ENCODE assay signal across 9 cellular contexts in genomic region chr2:171723724-171724683, GRCh38. TPM values are rescaled to one million over a fixed set of nuclear protein-coding genes. Genes with fewer than 3 reads are reported as not detected.
DNase-seq lines count a peak whose midpoint lies in the region; ATAC-seq and TF ChIP-seq lines count a peak whose summit lies in the region.
"Had no signal": no experiment of that assay in that cellular context is flagged by ENCODE, and none has a peak within 500 bp of the region (broad histone marks: within the 10 kb centered on the region; RNA-seq: fewer than 3 reads in every experiment).

No MANE protein-coding gene starts in this region.

- no peaks in the 10 kb centered on the region for H3K9me3 ChIP-seq in H9 (ENCODE audit: control insufficient read depth, low read depth, low read length)
- H3K9me3 ChIP-seq in CD4-positive, alpha-beta T cell (ENCODE audit: control insufficient read depth, low read length), result no peaks in the 10 kb centered on the region

- H4K20me1 ChIP-seq in H9 (ENCODE audit: control insufficient read depth, insufficient read depth, insufficient read length), result no peaks in the 10 kb centered on the region

- H2BK120ac ChIP-seq in H9 (ENCODE audit: low read depth, low read length, poor library complexity, severe bottlenecking), result no peak overlapping the region

- TF ChIP-seq CTCF in H9 (conservative IDR thresholded peaks at IDR 0.05) (peak; percentile 45), nephron progenitor cell (IDR thresholded peaks at IDR 0.05) (no peak)
- no peak for TF ChIP-seq CTCF in CD4-positive, alpha-beta T cell (IDR thresholded peaks at IDR 0.05)

- ATAC-seq in CD4-positive, alpha-beta T cell (ENCODE audit: poor library complexity), result no peak
- ATAC-seq: activated T-helper 17 cell treated with anti-CD3 and anti-CD28 coated beads, Interleukin-2, amount 50 U/mL, for 72 hours had no signal

- H3K56ac ChIP-seq in H9 (ENCODE audit: insufficient read length, low read depth, low read length), result no peak overlapping the region

- H2BK20ac ChIP-seq in H9 (ENCODE audit: low read depth, low read length, poor library complexity, severe bottlenecking), result no peak overlapping the region

- no peak overlapping the region for H4K5ac ChIP-seq in H9 (ENCODE audit: insufficient read length, low read depth, low read length)

- H2BK12ac ChIP-seq in H9 (ENCODE audit: insufficient read length, low read depth, low read length), result no peak overlapping the region

- no peaks in the 10 kb centered on the region for H3K79me2 ChIP-seq in H9 (ENCODE audit: insufficient read depth, low read length)

- CTCF ChIA-PET in CD4-positive, alpha-beta T cell (lab: Charles Lee), result interaction anchor here (0.8 kb wide), 1 partner anchor 26 kb away, joined by 3 read pairs; no protein-coding TSS in a partner anchor

- H2AFZ ChIP-seq in H9 (ENCODE audit: low read length), result no peak overlapping the region

- no CpG with 5 or more reads among the region's 12 CpGs for WGBS in H9 (ENCODE audit: extremely low coverage, insufficient read length, low lambda C conversion rate)

- H3K27me3 Mint-ChIP-seq in H9 (ENCODE audit: low read depth) (no peaks in the 10 kb centered on the region), nephron progenitor cell (ENCODE audit: low read depth, poor library complexity) (no peaks in the 10 kb centered on the region)
- no peaks in the 10 kb centered on the region for H3K27me3 Mint-ChIP-seq in CD4-positive, alpha-beta T cell
- H3K27me3 Mint-ChIP-seq: activated T-helper 17 cell treated with anti-CD3 and anti-CD28 coated beads, Interleukin-2, amount 50 U/mL, for 72 hours had no signal

- no peak overlapping the region for H3K27ac ChIP-seq in H9 (ENCODE audit: insufficient read length, low read depth, low read length)
- H3K27ac ChIP-seq in CD4-positive, alpha-beta T cell (ENCODE audit: low read depth, low read length), result no peak overlapping the region

- no peak overlapping the region for H3K18ac ChIP-seq in H9 (ENCODE audit: insufficient read length, low read depth, low read length)

- H3K27ac Mint-ChIP-seq in H9, result no peak overlapping the region
- no peak overlapping the region for H3K27ac Mint-ChIP-seq in nephron progenitor cell
- no peak overlapping the region for H3K27ac Mint-ChIP-seq in CD4-positive, alpha-beta T cell
- H3K27ac Mint-ChIP-seq: activated T-helper 17 cell treated with anti-CD3 and anti-CD28 coated beads, Interleukin-2, amount 50 U/mL, for 72 hours had no signal

- H3K36me3 Mint-ChIP-seq in H9 (ENCODE audit: insufficient read depth in 1 of 3, low read depth in 3 of 3) (peaks cover 0 to 23% (median 23%) of the 10 kb centered on the region in 3 experiments; a peak in 5 of 7 replicates), nephron progenitor cell (ENCODE audit: low read depth) (peaks cover 32% of the 10 kb centered on the region)
- H3K36me3 Mint-ChIP-seq in CD4-positive, alpha-beta T cell (ENCODE audit: low read depth), result peaks cover 68% of the 10 kb centered on the region

- no peak overlapping the region for H2BK5ac ChIP-seq in H9 (ENCODE audit: insufficient read length, low read length)

- no peak overlapping the region for H3K4ac ChIP-seq in H9 (ENCODE audit: low read depth, low read length)

- intact Hi-C loops in CD4-positive, alpha-beta T cell (cut with DNase I, micrococcal nuclease), result loop anchor here in 1 of 2 experiments (10.0 kb wide), 1 partner anchor 249 kb away; no protein-coding TSS in a partner anchor

- H3K27me3 ChIP-seq in H9 (ENCODE audit: insufficient read depth, low read length), result no peaks in the 10 kb centered on the region
- no peaks in the 10 kb centered on the region for H3K27me3 ChIP-seq in CD4-positive, alpha-beta T cell (ENCODE audit: control insufficient read depth, insufficient read depth, low read length)

- H3K4me1 Mint-ChIP-seq in H9 (peaks cover 0 to 4% of the 10 kb centered on the region in 2 experiments; a peak in 2 of 4 replicates), nephron progenitor cell (peaks cover 6% of the 10 kb centered on the region)
- H3K4me1 Mint-ChIP-seq in CD4-positive, alpha-beta T cell (ENCODE audit: low read depth), result no peaks in the 10 kb centered on the region

- no peak overlapping the region for H2AK5ac ChIP-seq in H9 (ENCODE audit: insufficient read length, low read length)

- DNase-seq in H9 (peak; percentile 42), NCI-H2227 (lab: John Stamatoyannopoulos, UW; ENCODE audit: unreplicated experiment) (peak; percentile 96), cerebellum (ENCODE audit: low spot score) (peak; percentile 32), nephron progenitor cell (peak; percentile 2), activated T-cell treated with anti-CD3 and anti-CD28 coated beads for 4 hours (no peak), SK-N-DZ (ENCODE audit: low spot score) (no peak), GM03348 (ENCODE audit: low spot score) (no peak)
- no peak for DNase-seq in CD4-positive, alpha-beta T cell

- no peak overlapping the region for H4K8ac ChIP-seq in H9 (replicated peaks; ENCODE audit: insufficient read length, low read depth, low read length)

- H4K91ac ChIP-seq in H9 (ENCODE audit: insufficient read length, low read depth, low read length), result no peak overlapping the region

- H3K4me3 Mint-ChIP-seq in H9 (no peak overlapping the region), nephron progenitor cell (no peak overlapping the region)
- H3K4me3 Mint-ChIP-seq in CD4-positive, alpha-beta T cell, result no peak overlapping the region
- H3K4me3 Mint-ChIP-seq: activated T-helper 17 cell treated with anti-CD3 and anti-CD28 coated beads, Interleukin-2, amount 50 U/mL, for 72 hours had no signal

- no peaks in the 10 kb centered on the region for H3K4me1 ChIP-seq in H9 (ENCODE audit: insufficient read depth, low read length)

- POLR2A ChIA-PET in CD4-positive, alpha-beta T cell (lab: Charles Lee), result no interaction called here

- H3T11ph ChIP-seq in H9 (ENCODE audit: low read length), result no peak overlapping the region

- H3K23me2 ChIP-seq in H9 (ENCODE audit: insufficient read length, low read depth, low read length, poor library complexity, severe bottlenecking), result no peaks in the 10 kb centered on the region

- H3K4me2 ChIP-seq in H9 (ENCODE audit: insufficient read depth, insufficient read length, low read length), result no peak overlapping the region

- H3K9ac ChIP-seq in H9 (ENCODE audit: extremely low read depth, insufficient read length, low read length), result no peak overlapping the region

- H3K23ac ChIP-seq in H9 (ENCODE audit: insufficient read length, low read depth, low read length), result no peak overlapping the region

- no peaks in the 10 kb centered on the region for H3K9me3 Mint-ChIP-seq in H9
- H3K9me3 Mint-ChIP-seq in nephron progenitor cell, result no peaks in the 10 kb centered on the region
- H3K9me3 Mint-ChIP-seq in CD4-positive, alpha-beta T cell, result no peaks in the 10 kb centered on the region
- H3K9me3 Mint-ChIP-seq: activated T-helper 17 cell treated with anti-CD3 and anti-CD28 coated beads, Interleukin-2, amount 50 U/mL, for 72 hours had no signal

- H2BK15ac ChIP-seq in H9 (ENCODE audit: low read depth, low read length), result no peak overlapping the region

- no peak overlapping the region for H3K14ac ChIP-seq in H9 (ENCODE audit: insufficient read depth, low read length)

- no peaks in the 10 kb centered on the region for H3K79me1 ChIP-seq in H9 (ENCODE audit: insufficient read depth, low read depth, low read length, poor library complexity, severe bottlenecking)

RNA-seq across cellular contexts. Expression of gene DYNC1I2, which starts 36.7 kb away (rescaled TPM):
- total RNA-seq in H9 (2021) (73.4 and 75.4 TPM in 2 replicates), cerebellum (215 TPM)
- total RNA-seq in CD4-positive, alpha-beta T cell, result 10 to 100 TPM; 10.5 to 11.6 TPM
- 176 and 182 TPM in 2 replicates for polyA plus RNA-seq in SK-N-DZ (2014; cell fraction: cytosol; rRNA removed)
- polyA plus RNA-seq in SK-N-DZ (2014; cell fraction: nucleus; rRNA removed), result 106 and 109 TPM in 2 replicates

Comparison
In these comparisons a context has a peak if more than half of its experiments do, and no peak if none do; other contexts are left out.
1. DNase-seq: peak in H9 (single experiment), NCI-H2227 (single experiment), cerebellum (single experiment) and nephron progenitor cell (single experiment); none in CD4-positive, alpha-beta T cell (0 of 10), activated T-cell treated with anti-CD3 and anti-CD28 coated beads for 4 hours (single experiment), SK-N-DZ (single experiment) and GM03348 (single experiment).